1 cellular context compared by ENCODE assay signal in genomic region chr14:74949211-74949610, GRCh38.
TF ChIP-seq lines count a peak whose summit lies in the region.

No MANE protein-coding gene starts in this region.

TF ChIP-seq in HepG2, 621 proteins besides CTCF, POLR2A, EP300 and RAD21:
- TF ChIP-seq AGO2 (optimal IDR thresholded peaks at IDR 0.05; ENCODE audit: low read depth, low read length) (peak; percentile 54), RAD51 (IDR thresholded peaks at IDR 0.05; ENCODE audit: borderline replicate concordance) (no peak), GLI4 (CRISPR knock-in tag; IDR thresholded peaks at IDR 0.05; ENCODE audit: borderline replicate concordance) (no peak), ATRX (CRISPR knock-in tag; IDR thresholded peaks at IDR 0.05; ENCODE audit: borderline replicate concordance) (no peak), HNRNPL (IDR thresholded peaks at IDR 0.05; ENCODE audit: low read depth, low read length) (no peak)
- TF ChIP-seq, protein P1, sequence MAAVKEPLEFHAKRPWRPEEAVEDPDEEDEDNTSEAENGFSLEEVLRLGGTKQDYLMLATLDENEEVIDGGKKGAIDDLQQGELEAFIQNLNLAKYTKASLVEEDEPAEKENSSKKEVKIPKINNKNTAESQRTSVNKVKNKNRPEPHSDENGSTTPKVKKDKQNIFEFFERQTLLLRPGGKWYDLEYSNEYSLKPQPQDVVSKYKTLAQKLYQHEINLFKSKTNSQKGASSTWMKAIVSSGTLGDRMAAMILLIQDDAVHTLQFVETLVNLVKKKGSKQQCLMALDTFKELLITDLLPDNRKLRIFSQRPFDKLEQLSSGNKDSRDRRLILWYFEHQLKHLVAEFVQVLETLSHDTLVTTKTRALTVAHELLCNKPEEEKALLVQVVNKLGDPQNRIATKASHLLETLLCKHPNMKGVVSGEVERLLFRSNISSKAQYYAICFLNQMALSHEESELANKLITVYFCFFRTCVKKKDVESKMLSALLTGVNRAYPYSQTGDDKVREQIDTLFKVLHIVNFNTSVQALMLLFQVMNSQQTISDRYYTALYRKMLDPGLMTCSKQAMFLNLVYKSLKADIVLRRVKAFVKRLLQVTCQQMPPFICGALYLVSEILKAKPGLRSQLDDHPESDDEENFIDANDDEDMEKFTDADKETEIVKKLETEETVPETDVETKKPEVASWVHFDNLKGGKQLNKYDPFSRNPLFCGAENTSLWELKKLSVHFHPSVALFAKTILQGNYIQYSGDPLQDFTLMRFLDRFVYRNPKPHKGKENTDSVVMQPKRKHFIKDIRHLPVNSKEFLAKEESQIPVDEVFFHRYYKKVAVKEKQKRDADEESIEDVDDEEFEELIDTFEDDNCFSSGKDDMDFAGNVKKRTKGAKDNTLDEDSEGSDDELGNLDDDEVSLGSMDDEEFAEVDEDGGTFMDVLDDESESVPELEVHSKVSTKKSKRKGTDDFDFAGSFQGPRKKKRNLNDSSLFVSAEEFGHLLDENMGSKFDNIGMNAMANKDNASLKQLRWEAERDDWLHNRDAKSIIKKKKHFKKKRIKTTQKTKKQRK (IDR thresholded peaks at IDR 0.05; ENCODE audit: low read length): no peak
- TF ChIP-seq, protein P2, sequence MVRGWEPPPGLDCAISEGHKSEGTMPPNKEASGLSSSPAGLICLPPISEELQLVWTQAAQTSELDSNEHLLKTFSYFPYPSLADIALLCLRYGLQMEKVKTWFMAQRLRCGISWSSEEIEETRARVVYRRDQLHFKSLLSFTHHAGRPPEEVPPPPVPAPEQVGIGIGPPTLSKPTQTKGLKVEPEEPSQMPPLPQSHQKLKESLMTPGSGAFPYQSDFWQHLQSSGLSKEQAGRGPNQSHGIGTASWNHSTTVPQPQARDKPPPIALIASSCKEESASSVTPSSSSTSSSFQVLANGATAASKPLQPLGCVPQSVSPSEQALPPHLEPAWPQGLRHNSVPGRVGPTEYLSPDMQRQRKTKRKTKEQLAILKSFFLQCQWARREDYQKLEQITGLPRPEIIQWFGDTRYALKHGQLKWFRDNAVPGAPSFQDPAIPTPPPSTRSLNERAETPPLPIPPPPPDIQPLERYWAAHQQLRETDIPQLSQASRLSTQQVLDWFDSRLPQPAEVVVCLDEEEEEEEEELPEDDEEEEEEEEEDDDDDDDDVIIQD (CRISPR knock-in tag; IDR thresholded peaks at IDR 0.05; ENCODE audit: low read depth): no peak
TF ChIP-seq in HepG2: peak in this region for 1.
